In genomic region chr9:34177906-34178697, GRCh38 we compare ENCODE assay signal across 8 cellular contexts. TPM values are rescaled to one million over a fixed set of nuclear protein-coding genes. Genes with fewer than 3 reads are reported as not detected.
DNase-seq lines count a peak whose midpoint lies in the region; ATAC-seq and TF ChIP-seq lines count a peak whose summit lies in the region.

No MANE protein-coding gene starts in this region.

- H3K36me3 Mint-ChIP-seq in activated CD8-positive, alpha-beta memory T cell treated with anti-CD3 and anti-CD28 coated beads, Interleukin-2, amount 10 ng/mL, durations not matched to agents 7 days and 5 days, result peaks cover 8% of the 10 kb centered on the region

- intact Hi-C loops in spleen (cut with DNase I; ENCODE audit: low total_unique reads), result loop anchor here (10.0 kb wide), 1 partner anchor 53 kb away; the partner anchor contains the start of gene DCAF12

- peak overlapping the region; percentile 92 for H3K4me2 ChIP-seq in hepatocyte

- CTCF ChIA-PET in activated CD8-positive, alpha-beta memory T cell treated with anti-CD3 and anti-CD28 coated beads, Interleukin-2, amount 10 ng/mL, durations not matched to agents 7 days and 5 days (lab: Charles Lee), result interaction anchor here (0.8 to 1.9 kb wide), 4 partner anchors 10 to 364 kb away, joined by 3 to 8 read pairs (median 5); no protein-coding TSS in a partner anchor

- H3K27me3 ChIP-seq in hepatocyte (no peaks in the 10 kb centered on the region), spleen (replicated peaks in 1 of 7) (peaks cover 0 to 4% (median 0%) of the 10 kb centered on the region in 7 donors)

- no peak for DNase-seq in activated CD8-positive, alpha-beta memory T cell treated with anti-CD3 and anti-CD28 coated beads, Interleukin-2, amount 10 ng/mL, durations not matched to agents 7 days and 5 days
- DNase-seq in activated CD8-positive, alpha-beta memory T cell treated with anti-CD3 and anti-CD28 coated beads for 24 hours, result no peak
- no peak for DNase-seq in hepatocyte (ENCODE audit: low spot score)
- DNase-seq in spleen, result peak; percentile 82
- no peak for DNase-seq in NK-92 treated with Interleukin-12 subunit alpha and Interleukin-12 subunit beta, amount 100 ng/mL, for 24 hours (lab: John Stamatoyannopoulos, UW)
- DNase-seq in SIG-M5 treated with dmso at 0.1 percent for 504 hours (lab: John Stamatoyannopoulos, UW; ENCODE audit: unreplicated experiment), result no peak

- H3K4me3 Mint-ChIP-seq in activated CD8-positive, alpha-beta memory T cell treated with anti-CD3 and anti-CD28 coated beads, Interleukin-2, amount 10 ng/mL, durations not matched to agents 7 days and 5 days, result peak overlapping the region; percentile 98

- H3K4me1 ChIP-seq in hepatocyte (ENCODE audit: insufficient read depth) (peaks cover 11% of the 10 kb centered on the region), spleen (peaks cover 7 to 56% (median 32%) of the 10 kb centered on the region in 6 donors)

- peak overlapping the region; percentile 76 for H3K4me3 ChIP-seq in WI38 (ENCODE audit: low read depth, low read length)
- H3K4me3 ChIP-seq in hepatocyte, result peak overlapping the region; percentile 49
- H3K4me3 ChIP-seq in spleen, result peak overlapping the region; percentile 53 to 87 (median 64)

- H3K27ac ChIP-seq in hepatocyte, result peak overlapping the region; percentile 94
- peak overlapping the region; percentile 66 to 98 (median 94) for H3K27ac ChIP-seq in spleen

- H3K27me3 Mint-ChIP-seq in activated CD8-positive, alpha-beta memory T cell treated with anti-CD3 and anti-CD28 coated beads, Interleukin-2, amount 10 ng/mL, durations not matched to agents 7 days and 5 days, result no peaks in the 10 kb centered on the region

- ATAC-seq in activated CD8-positive, alpha-beta memory T cell treated with anti-CD3 and anti-CD28 coated beads, Interleukin-2, amount 10 ng/mL, durations not matched to agents 7 days and 5 days, result no peak
- ATAC-seq in HG03097 (IDR thresholded peaks at IDR 0.05; ENCODE audit: low FRiP score, unreplicated experiment), result no peak

- TF ChIP-seq CTCF in WI38 (IDR thresholded peaks at IDR 0.05; ENCODE audit: low read depth, low read length), result no peak
- TF ChIP-seq CTCF in hepatocyte (IDR thresholded peaks at IDR 0.05; ENCODE audit: poor library complexity), result no peak
- TF ChIP-seq CTCF in spleen (IDR thresholded peaks at IDR 0.05 in 8 of 11, conservative IDR thresholded peaks at IDR 0.05 in 3 of 11), result no peak

- peak overlapping the region; percentile 98 for H3K27ac Mint-ChIP-seq in activated CD8-positive, alpha-beta memory T cell treated with anti-CD3 and anti-CD28 coated beads, Interleukin-2, amount 10 ng/mL, durations not matched to agents 7 days and 5 days

- peak overlapping the region; percentile 66 for H2AFZ ChIP-seq in hepatocyte

- WGBS in hepatocyte (ENCODE audit: low lambda C conversion rate, missing lambda C conversion rate), result 28% methylated on average over 26 of the region's 26 CpGs
- WGBS in spleen, 5 donors, result 21 to 25% (median 25%) methylated on average over 26 of the region's 26 CpGs

- H3K9me3 Mint-ChIP-seq in activated CD8-positive, alpha-beta memory T cell treated with anti-CD3 and anti-CD28 coated beads, Interleukin-2, amount 10 ng/mL, durations not matched to agents 7 days and 5 days (ENCODE audit: low read depth), result no peaks in the 10 kb centered on the region

- no peaks in the 10 kb centered on the region for H3K36me3 ChIP-seq in hepatocyte (replicated peaks; ENCODE audit: insufficient read depth, low read depth)
- H3K36me3 ChIP-seq in spleen, result peaks cover 0 to 11% (median 0%) of the 10 kb centered on the region in 6 donors

- H3K9me2 ChIP-seq in hepatocyte (replicated peaks; ENCODE audit: insufficient read depth), result no peaks in the 10 kb centered on the region

- H3K79me2 ChIP-seq in hepatocyte, result peaks cover 50% of the 10 kb centered on the region

- H3K4me1 Mint-ChIP-seq in activated CD8-positive, alpha-beta memory T cell treated with anti-CD3 and anti-CD28 coated beads, Interleukin-2, amount 10 ng/mL, durations not matched to agents 7 days and 5 days, result peaks cover 19% of the 10 kb centered on the region

- TF ChIP-seq POLR2A in spleen (IDR thresholded peaks at IDR 0.05), result no peak

- H3K9me3 ChIP-seq in hepatocyte (ENCODE audit: low read depth) (no peaks in the 10 kb centered on the region), spleen (no peaks in the 10 kb centered on the region)

- H4K20me1 ChIP-seq in hepatocyte (ENCODE audit: insufficient read depth, poor library complexity, severe bottlenecking), result peaks cover 26% of the 10 kb centered on the region

RNA-seq across cellular contexts. Expression of gene UBAP1, which starts 0.7 kb away (rescaled TPM):
- total RNA-seq in activated CD8-positive, alpha-beta memory T cell treated with anti-CD3 and anti-CD28 coated beads, Interleukin-2, amount 10 ng/mL, durations not matched to agents 7 days and 5 days, result 10 to 100 TPM; 36.3 to 41.0 TPM
- total RNA-seq in hepatocyte (38.0 and 49.6 TPM in 2 replicates), spleen (10 to 100 TPM; 37.4 to 56.0 (median 44.9) TPM)
- polyA plus RNA-seq in hepatocyte (43.2 and 49.7 TPM in 2 replicates), spleen (10 to 100 TPM; 17.3 to 25.7 (median 20.2) TPM)

RNA-seq across cellular contexts. Expression of gene DCAF12, which starts 51.6 kb away (rescaled TPM):
- 10 to 100 TPM; 48.4 to 58.9 TPM for total RNA-seq in activated CD8-positive, alpha-beta memory T cell treated with anti-CD3 and anti-CD28 coated beads, Interleukin-2, amount 10 ng/mL, durations not matched to agents 7 days and 5 days
- total RNA-seq in hepatocyte (34.8 and 43.3 TPM in 2 replicates), spleen (100 to 1,000 TPM in 1 of 7 donors, 10 to 100 TPM in 6; 36.5 to 107 (median 38.6) TPM)
- polyA plus RNA-seq in hepatocyte (23.9 and 28.6 TPM in 2 replicates), spleen (10 to 100 TPM in 2 of 3 donors, 1 to 10 TPM in 1; 5.6 to 12.9 (median 11.2) TPM)
